In the genomic region with DNA sequence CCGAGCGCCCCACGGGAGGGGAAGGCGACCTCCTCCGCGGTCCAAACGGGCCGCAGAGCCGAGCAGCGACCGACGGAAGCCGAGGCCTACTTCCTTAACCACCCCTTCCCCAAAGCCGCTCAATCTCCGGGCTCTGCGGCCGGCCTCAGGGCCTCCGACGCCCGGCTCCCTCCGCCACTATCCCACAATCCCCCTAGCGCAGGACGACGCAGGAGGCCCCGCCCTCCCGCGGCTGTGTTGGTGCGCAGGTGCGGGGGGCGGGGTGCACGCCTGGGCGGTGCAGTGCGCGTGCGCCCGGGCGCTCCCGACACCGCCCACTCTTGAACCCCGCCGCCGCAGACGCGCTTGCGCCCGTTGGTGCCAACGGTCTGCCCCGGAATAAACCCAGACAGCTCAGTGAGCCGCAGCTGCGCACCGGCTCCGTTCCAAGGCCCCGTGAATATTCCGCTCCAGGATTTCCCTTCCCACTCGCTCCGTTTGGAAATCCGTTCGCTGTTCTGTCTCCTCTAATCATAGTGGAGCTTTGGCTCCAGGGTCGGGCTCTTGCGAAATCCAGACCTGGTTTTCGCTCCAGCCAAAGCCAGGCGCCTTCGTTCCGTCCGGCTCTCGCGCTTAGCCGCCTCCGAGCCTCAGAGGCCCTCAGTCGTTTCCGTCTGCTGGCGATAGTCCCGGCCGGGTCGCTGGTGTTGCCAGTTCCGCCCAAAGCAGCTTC, we compare ENCODE assay signal across 8 cellular contexts. TPM values are rescaled to one million over a fixed set of nuclear protein-coding genes. Genes with fewer than 3 reads are reported as not detected.
DNase-seq lines count a peak whose midpoint lies in the region; ATAC-seq and TF ChIP-seq lines count a peak whose summit lies in the region.

A gene with protein sequence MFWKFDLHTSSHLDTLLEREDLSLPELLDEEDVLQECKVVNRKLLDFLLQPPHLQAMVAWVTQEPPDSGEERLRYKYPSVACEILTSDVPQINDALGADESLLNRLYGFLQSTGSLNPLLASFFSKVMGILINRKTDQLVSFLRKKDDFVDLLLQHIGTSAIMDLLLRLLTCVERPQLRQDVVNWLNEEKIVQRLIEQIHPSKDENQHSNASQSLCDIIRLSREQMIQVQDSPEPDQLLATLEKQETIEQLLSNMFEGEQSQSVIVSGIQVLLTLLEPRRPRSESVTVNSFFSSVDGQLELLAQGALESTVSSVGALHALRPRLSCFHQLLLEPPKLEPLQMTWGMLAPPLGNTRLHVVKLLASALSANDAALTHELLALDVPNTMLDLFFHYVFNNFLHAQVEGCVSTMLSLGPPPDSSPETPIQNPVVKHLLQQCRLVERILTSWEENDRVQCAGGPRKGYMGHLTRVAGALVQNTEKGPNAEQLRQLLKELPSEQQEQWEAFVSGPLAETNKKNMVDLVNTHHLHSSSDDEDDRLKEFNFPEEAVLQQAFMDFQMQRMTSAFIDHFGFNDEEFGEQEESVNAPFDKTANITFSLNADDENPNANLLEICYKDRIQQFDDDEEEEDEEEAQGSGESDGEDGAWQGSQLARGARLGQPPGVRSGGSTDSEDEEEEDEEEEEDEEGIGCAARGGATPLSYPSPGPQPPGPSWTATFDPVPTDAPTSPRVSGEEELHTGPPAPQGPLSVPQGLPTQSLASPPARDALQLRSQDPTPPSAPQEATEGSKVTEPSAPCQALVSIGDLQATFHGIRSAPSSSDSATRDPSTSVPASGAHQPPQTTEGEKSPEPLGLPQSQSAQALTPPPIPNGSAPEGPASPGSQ (minus strand): TSS at position 190 of the 712 bp plus-strand sequence. CDS start 11,914 bp downstream, outside the sequence.

- peaks cover 0 to 45% of the 10 kb centered on the region in 2 experiments; a peak in 2 of 4 replicates for H3K79me1 ChIP-seq in IMR-90 (ENCODE audit: low read depth in 1 of 2, low read length in 2 of 2)

- H3K14ac ChIP-seq in IMR-90 (replicated peaks; ENCODE audit: low read depth, low read length): peak within 1 kb of the TSS; percentile 98

- H3K9me1 ChIP-seq in IMR-90 (ENCODE audit: insufficient read depth, low read length): peaks cover 21% of the 10 kb centered on the region

- 1% methylated on average over 45 of the region's 76 CpGs; no CpG with 5 or more reads in 1 of the 2 experiments for WGBS in IMR-90 (ENCODE audit: extremely low coverage in 2 of 2, insufficient read length in 1 of 2), 2 experiments

- peaks cover 43% of the 10 kb centered on the region for H4K20me1 ChIP-seq in IMR-90 (ENCODE audit: insufficient read depth, low read length)

- peak within 1 kb of the TSS; percentile 98 for H3K4ac ChIP-seq in IMR-90 (ENCODE audit: low read depth, low read length)

- intact Hi-C loops in IMR-90 (cut with micrococcal nuclease): loop anchor here (1.0 to 2.0 kb wide), 2 partner anchors 43 to 160 kb away; no protein-coding TSS in a partner anchor

- in situ Hi-C loops in IMR-90 (cut with MboI; ENCODE audit: low sequenced_read_pairs): loop anchor here (5.0 kb wide), 1 partner anchor 37 kb away; no protein-coding TSS in a partner anchor

- CTCF ChIA-PET in IMR-90 (lab: Yijun Ruan, JAX): no interaction called here

- peak within 1 kb of the TSS; percentile 84 for H3K9ac ChIP-seq in IMR-90 (ENCODE audit: low read depth, low read length)

- peak within 1 kb of the TSS; percentile 82 for H2BK120ac ChIP-seq in IMR-90 (ENCODE audit: low read depth, low read length)

- ATAC-seq in GM21528 (IDR thresholded peaks at IDR 0.05; ENCODE audit: low FRiP score, unreplicated experiment) (peak; percentile 69), IMR-90 (ENCODE audit: low read depth) (peak; percentile 94)

- H4K91ac ChIP-seq in IMR-90 (ENCODE audit: insufficient read depth, low read depth, low read length): peak within 1 kb of the TSS; percentile 85

- peak within 1 kb of the TSS; percentile 75; the same call in 1 of the 2 replicates for H2BK20ac ChIP-seq in IMR-90 (ENCODE audit: low read depth, low read length)

- peak; percentile 37 for TF ChIP-seq RAD21 in IMR-90 (IDR thresholded peaks at IDR 0.05; ENCODE audit: low read length)

- H3K4me1 ChIP-seq in IMR-90 (ENCODE audit: control insufficient read depth, insufficient read depth, low read length): peaks cover 16% of the 10 kb centered on the region

- peak within 1 kb of the TSS; percentile 89 for H3K56ac ChIP-seq in IMR-90 (ENCODE audit: extremely low read depth, insufficient read depth, low read length)

- no peaks in the 10 kb centered on the region for H3K36me3 ChIP-seq in IMR-90 (ENCODE audit: control insufficient read depth, insufficient read depth, low read length)

- POLR2A ChIA-PET in IMR-90 (lab: Charles Lee; ENCODE audit: unreplicated experiment): interaction anchor here (0.6 to 1.5 kb wide), 3 partner anchors 21 to 316 kb away, joined by 3 to 9 read pairs (median 5); partner anchors contain the start of gene HSPBP1

- H2BK15ac ChIP-seq in IMR-90 (ENCODE audit: low read depth, low read length): no peak within 1 kb of the TSS

- H2AK9ac ChIP-seq in IMR-90 (replicated peaks; ENCODE audit: low read depth, low read length, poor library complexity): peak within 1 kb of the TSS; percentile 99

- dilution Hi-C loops in IMR-90 (cut with HindIII; ENCODE audit: low sequenced_read_pairs, unreplicated experiment): no loop called here

- H2BK5ac ChIP-seq in IMR-90 (ENCODE audit: low read depth, low read length, poor library complexity, severe bottlenecking): peak within 1 kb of the TSS; percentile 91

- H3K18ac ChIP-seq in IMR-90 (ENCODE audit: low read depth, low read length): peak within 1 kb of the TSS; percentile 75

- H3K9me3 ChIP-seq in IMR-90 (ENCODE audit: control insufficient read depth, insufficient read depth, low read length): no peaks in the 10 kb centered on the region

- no TSS peak for BruUV-seq in IMR-90 (replicated peaks; lab: Mats Ljungman, UMichigan)

- H3K4me2 ChIP-seq in IMR-90 (ENCODE audit: low read depth, low read length): peak within 1 kb of the TSS; percentile 92

- peak within 1 kb of the TSS; percentile 68 for H3K4me3 ChIP-seq in IMR-90 (ENCODE audit: insufficient read depth, low read depth, low read length)

- DNase-seq in DMS 273 (lab: John Stamatoyannopoulos, UW; ENCODE audit: unreplicated experiment) (peak; percentile 100), IMR-90 (peak; percentile 100), OCI-M1 (lab: John Stamatoyannopoulos, UW) (peak; percentile 100), activated T-cell treated with anti-CD3 and anti-CD28 coated beads for 24 hours (ENCODE audit: low read depth) (peak; percentile 96), epidermal melanocyte (ENCODE audit: insufficient read length, low spot score) (peak; percentile 100), middle frontal gyrus (ENCODE audit: extremely low spot score, low spot score) (peak; percentile 99)
- peak; percentile 92 to 97 for DNase-seq in stimulated activated CD8-positive, alpha-beta memory T cell treated with anti-CD3 and anti-CD28 coated beads, Interleukin-2, amount 100 ng/mL, for 48 hours (ENCODE audit: low read depth in 2 of 2)

- H4K8ac ChIP-seq in IMR-90 (ENCODE audit: low read depth in 2 of 2, low read length in 2 of 2): peak within 1 kb of the TSS; percentile 78 to 97

- peak within 1 kb of the TSS; percentile 88 for H3K27ac ChIP-seq in IMR-90 (ENCODE audit: insufficient read depth, low read length)

- peak within 1 kb of the TSS; percentile 79 for H4K5ac ChIP-seq in IMR-90 (ENCODE audit: low read depth, low read length)

- H3K23ac ChIP-seq in IMR-90 (ENCODE audit: low read depth, low read length): peak within 1 kb of the TSS; percentile 98

- peak within 1 kb of the TSS; percentile 99 for H2AFZ ChIP-seq in IMR-90 (replicated peaks; ENCODE audit: low read length, poor library complexity)

- no peaks in the 10 kb centered on the region for H3K27me3 ChIP-seq in IMR-90 (ENCODE audit: control insufficient read depth, insufficient read depth, low read length)

- H2AK5ac ChIP-seq in IMR-90 (ENCODE audit: low read depth, low read length): peak within 1 kb of the TSS; percentile 94

- no peak for TF ChIP-seq CTCF in IMR-90 (conservative IDR thresholded peaks at IDR 0.05; ENCODE audit: low read depth, low read length)

- peak; percentile 90 for TF ChIP-seq POLR2A in IMR-90 (IDR thresholded peaks at IDR 0.05; ENCODE audit: low read depth, low read length)

TF ChIP-seq in IMR-90, 13 proteins besides CTCF, POLR2A, EP300 and RAD21 (continues in another document):
- TF ChIP-seq RCOR1 (IDR thresholded peaks at IDR 0.05; ENCODE audit: insufficient replicate concordance, low read length): peak; percentile 92
- peak; percentile 88 for TF ChIP-seq MXI1 (IDR thresholded peaks at IDR 0.05; ENCODE audit: borderline replicate concordance, low read depth, low read length)
- peak; percentile 38 for TF ChIP-seq SMC3 (IDR thresholded peaks at IDR 0.05; ENCODE audit: low read depth, low read length)
- peak; percentile 76 for TF ChIP-seq BHLHE40 (IDR thresholded peaks at IDR 0.05; ENCODE audit: low read depth, low read length)
- peak; percentile 90 for TF ChIP-seq MAZ (IDR thresholded peaks at IDR 0.05; ENCODE audit: borderline replicate concordance, low read depth, low read length)
- 0 out of 2 replicates have a peak, but pooled peaks have one; percentile 4 for TF ChIP-seq USF2 (IDR thresholded peaks at IDR 0.05; ENCODE audit: low read depth, low read length)
- TF ChIP-seq CHD1 (IDR thresholded peaks at IDR 0.05; ENCODE audit: low read depth, low read length): no peak; the same call in 1 of the 2 replicates
- TF ChIP-seq RFX5 (IDR thresholded peaks at IDR 0.05; ENCODE audit: low read depth, low read length): peak; percentile 73; the same call in 1 of the 2 replicates
- TF ChIP-seq NFE2L2 (IDR thresholded peaks at IDR 0.05; ENCODE audit: low read depth, low read length): no peak
- peak; percentile 58; the same call in 1 of the 2 replicates for TF ChIP-seq FOS (IDR thresholded peaks at IDR 0.05; ENCODE audit: low read depth, low read length)
- no peak for TF ChIP-seq MAFK (IDR thresholded peaks at IDR 0.05; ENCODE audit: low read depth, low read length)
- peak; percentile 95 for TF ChIP-seq CEBPB (IDR thresholded peaks at IDR 0.05; ENCODE audit: low read depth, low read length)

RNA-seq across cellular contexts. Expression of the gene that starts here (rescaled TPM):
- total RNA-seq in IMR-90 (2012; rRNA removed): 19.9 and 20.0 TPM in 2 replicates
- 50.1 and 50.2 TPM in 2 replicates for polyA plus RNA-seq in IMR-90 (2012; rRNA removed)
- polyA plus RNA-seq in IMR-90 (2012; cell fraction: cytosol; rRNA removed): 36.6 and 48.1 TPM in 2 replicates
- polyA plus RNA-seq in IMR-90 (2012; cell fraction: nucleus; rRNA removed; ENCODE audit: low replicate concordance): 85.4 and 121 TPM in 2 replicates

Comparison
In these comparisons a context has a peak if more than half of its experiments do, and no peak if none do; other contexts are left out.
1. Peak in every context shown above with its lines: DNase-seq, ATAC-seq, H3K4me3 ChIP-seq and H3K27ac ChIP-seq.